In the genomic region with DNA sequence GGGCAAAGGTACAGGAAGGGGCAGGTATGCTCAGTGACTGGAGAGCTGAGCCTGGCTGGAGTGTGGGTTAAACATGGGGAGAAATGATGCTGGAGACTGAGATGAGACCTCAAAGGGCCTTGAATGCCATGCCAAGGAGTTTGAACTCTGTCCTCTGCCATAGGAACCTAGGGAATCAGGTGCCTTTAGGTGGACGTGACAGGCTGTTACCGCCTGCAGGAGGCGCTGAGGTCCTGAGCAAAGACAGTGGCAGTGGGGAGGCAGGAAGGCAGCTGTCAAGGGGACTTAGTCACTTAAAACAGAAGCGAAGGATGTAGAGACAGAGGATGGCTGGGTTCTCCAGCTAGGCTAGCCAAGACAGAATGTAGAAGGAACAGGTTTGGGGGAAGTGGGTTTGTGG, we compare ENCODE assay signal across 2 cellular contexts.
TF ChIP-seq lines count a peak whose summit lies in the region.

No MANE protein-coding gene starts in this region.

TF ChIP-seq in Ishikawa, 13 proteins besides CTCF, POLR2A, EP300 and RAD21:
- TF ChIP-seq NFIC (IDR thresholded peaks at IDR 0.05) (no peak), TAF1 (IDR thresholded peaks at IDR 0.05; ENCODE audit: low read depth) (no peak), CEBPB (IDR thresholded peaks at IDR 0.05) (no peak), CREB1 (IDR thresholded peaks at IDR 0.05; ENCODE audit: low read depth) (no peak), TCF12 (IDR thresholded peaks at IDR 0.05; ENCODE audit: low read depth) (no peak), ZBTB7A (IDR thresholded peaks at IDR 0.05; ENCODE audit: low read depth) (no peak), FOXM1 (IDR thresholded peaks at IDR 0.05; ENCODE audit: borderline replicate concordance, low read depth) (no peak), TEAD4 (IDR thresholded peaks at IDR 0.05) (no peak), EGR1 (IDR thresholded peaks at IDR 0.05) (no peak), YY1 (IDR thresholded peaks at IDR 0.05; ENCODE audit: low read depth) (no peak)
- TF ChIP-seq, protein P1, sequence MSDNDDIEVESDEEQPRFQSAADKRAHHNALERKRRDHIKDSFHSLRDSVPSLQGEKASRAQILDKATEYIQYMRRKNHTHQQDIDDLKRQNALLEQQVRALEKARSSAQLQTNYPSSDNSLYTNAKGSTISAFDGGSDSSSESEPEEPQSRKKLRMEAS (IDR thresholded peaks at IDR 0.05) = no peak
- TF ChIP-seq, protein P2, sequence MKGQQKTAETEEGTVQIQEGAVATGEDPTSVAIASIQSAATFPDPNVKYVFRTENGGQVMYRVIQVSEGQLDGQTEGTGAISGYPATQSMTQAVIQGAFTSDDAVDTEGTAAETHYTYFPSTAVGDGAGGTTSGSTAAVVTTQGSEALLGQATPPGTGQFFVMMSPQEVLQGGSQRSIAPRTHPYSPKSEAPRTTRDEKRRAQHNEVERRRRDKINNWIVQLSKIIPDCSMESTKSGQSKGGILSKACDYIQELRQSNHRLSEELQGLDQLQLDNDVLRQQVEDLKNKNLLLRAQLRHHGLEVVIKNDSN (IDR thresholded peaks at IDR 0.05) = no peak
- TF ChIP-seq, protein P3, sequence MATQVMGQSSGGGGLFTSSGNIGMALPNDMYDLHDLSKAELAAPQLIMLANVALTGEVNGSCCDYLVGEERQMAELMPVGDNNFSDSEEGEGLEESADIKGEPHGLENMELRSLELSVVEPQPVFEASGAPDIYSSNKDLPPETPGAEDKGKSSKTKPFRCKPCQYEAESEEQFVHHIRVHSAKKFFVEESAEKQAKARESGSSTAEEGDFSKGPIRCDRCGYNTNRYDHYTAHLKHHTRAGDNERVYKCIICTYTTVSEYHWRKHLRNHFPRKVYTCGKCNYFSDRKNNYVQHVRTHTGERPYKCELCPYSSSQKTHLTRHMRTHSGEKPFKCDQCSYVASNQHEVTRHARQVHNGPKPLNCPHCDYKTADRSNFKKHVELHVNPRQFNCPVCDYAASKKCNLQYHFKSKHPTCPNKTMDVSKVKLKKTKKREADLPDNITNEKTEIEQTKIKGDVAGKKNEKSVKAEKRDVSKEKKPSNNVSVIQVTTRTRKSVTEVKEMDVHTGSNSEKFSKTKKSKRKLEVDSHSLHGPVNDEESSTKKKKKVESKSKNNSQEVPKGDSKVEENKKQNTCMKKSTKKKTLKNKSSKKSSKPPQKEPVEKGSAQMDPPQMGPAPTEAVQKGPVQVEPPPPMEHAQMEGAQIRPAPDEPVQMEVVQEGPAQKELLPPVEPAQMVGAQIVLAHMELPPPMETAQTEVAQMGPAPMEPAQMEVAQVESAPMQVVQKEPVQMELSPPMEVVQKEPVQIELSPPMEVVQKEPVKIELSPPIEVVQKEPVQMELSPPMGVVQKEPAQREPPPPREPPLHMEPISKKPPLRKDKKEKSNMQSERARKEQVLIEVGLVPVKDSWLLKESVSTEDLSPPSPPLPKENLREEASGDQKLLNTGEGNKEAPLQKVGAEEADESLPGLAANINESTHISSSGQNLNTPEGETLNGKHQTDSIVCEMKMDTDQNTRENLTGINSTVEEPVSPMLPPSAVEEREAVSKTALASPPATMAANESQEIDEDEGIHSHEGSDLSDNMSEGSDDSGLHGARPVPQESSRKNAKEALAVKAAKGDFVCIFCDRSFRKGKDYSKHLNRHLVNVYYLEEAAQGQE (IDR thresholded peaks at IDR 0.05; ENCODE audit: low read depth) = no peak

TF ChIP-seq in HepG2, 621 proteins besides CTCF, POLR2A, EP300 and RAD21:
- TF ChIP-seq ZNF274 (CRISPR knock-in tag; IDR thresholded peaks at IDR 0.05) (no peak), PAX8 (CRISPR knock-in tag; IDR thresholded peaks at IDR 0.05; ENCODE audit: borderline replicate concordance) (no peak), PHF8 (CRISPR knock-in tag; IDR thresholded peaks at IDR 0.05) (0 out of 2 replicates have a peak, but pooled peaks have one; percentile 2), STAG1 (CRISPR knock-in tag; IDR thresholded peaks at IDR 0.05) (peak; percentile 67), HMGXB4 (CRISPR knock-in tag; IDR thresholded peaks at IDR 0.05; ENCODE audit: borderline replicate concordance in 1 of 2, low read depth in 1 of 2) (0 out of 4 replicates have a peak, but pooled peaks of 1 of the 2 experiments have one; percentile 31), HNF4G (IDR thresholded peaks at IDR 0.05; ENCODE audit: borderline replicate concordance, low read depth, low read length) (peak; percentile 60; the same call in 1 of the 2 replicates), HNF4G (CRISPR knock-in tag; IDR thresholded peaks at IDR 0.05; ENCODE audit: borderline replicate concordance, low read depth) (no peak), HNF4A (CRISPR knock-in tag; IDR thresholded peaks at IDR 0.05) (peak; percentile 62; the same call in 1 of the 2 replicates), RBAK (CRISPR knock-in tag; IDR thresholded peaks at IDR 0.05) (no peak), CHD4 (IDR thresholded peaks at IDR 0.05; ENCODE audit: borderline replicate concordance, low read length) (0 out of 2 replicates have a peak, but pooled peaks have one; percentile 34), NCOR1 (IDR thresholded peaks at IDR 0.05; ENCODE audit: borderline replicate concordance, low read length) (0 out of 2 replicates have a peak, but pooled peaks have one; percentile 35), TGIF2 (CRISPR knock-in tag; IDR thresholded peaks at IDR 0.05) (peak; percentile 33; the same call in 1 of the 2 replicates), TEAD3 (CRISPR knock-in tag; optimal IDR thresholded peaks at IDR 0.05; ENCODE audit: borderline replicate concordance) (peak; percentile 14), ZNF766 (CRISPR knock-in tag; IDR thresholded peaks at IDR 0.05; ENCODE audit: borderline replicate concordance) (no peak), SMC3 (IDR thresholded peaks at IDR 0.05; ENCODE audit: low read length) (peak; percentile 23; the same call in 1 of the 2 replicates)
- TF ChIP-seq, protein P4, sequence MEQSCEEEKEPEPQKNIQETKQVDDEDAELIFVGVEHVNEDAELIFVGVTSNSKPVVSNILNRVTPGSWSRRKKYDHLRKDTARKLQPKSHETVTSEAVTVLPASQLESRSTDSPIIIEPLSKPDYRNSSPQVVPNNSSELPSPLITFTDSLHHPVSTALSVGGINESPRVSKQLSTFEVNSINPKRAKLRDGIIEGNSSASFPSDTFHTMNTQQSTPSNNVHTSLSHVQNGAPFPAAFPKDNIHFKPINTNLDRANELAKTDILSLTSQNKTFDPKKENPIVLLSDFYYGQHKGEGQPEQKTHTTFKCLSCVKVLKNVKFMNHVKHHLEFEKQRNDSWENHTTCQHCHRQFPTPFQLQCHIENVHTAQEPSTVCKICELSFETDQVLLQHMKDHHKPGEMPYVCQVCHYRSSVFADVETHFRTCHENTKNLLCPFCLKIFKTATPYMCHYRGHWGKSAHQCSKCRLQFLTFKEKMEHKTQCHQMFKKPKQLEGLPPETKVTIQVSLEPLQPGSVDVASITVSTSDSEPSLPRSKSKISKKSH (CRISPR knock-in tag; IDR thresholded peaks at IDR 0.05; ENCODE audit: borderline replicate concordance) = 0 out of 2 replicates have a peak, but pooled peaks have one; percentile 38
TF ChIP-seq in HepG2: peak in this region for 11.
